In the genomic region with DNA sequence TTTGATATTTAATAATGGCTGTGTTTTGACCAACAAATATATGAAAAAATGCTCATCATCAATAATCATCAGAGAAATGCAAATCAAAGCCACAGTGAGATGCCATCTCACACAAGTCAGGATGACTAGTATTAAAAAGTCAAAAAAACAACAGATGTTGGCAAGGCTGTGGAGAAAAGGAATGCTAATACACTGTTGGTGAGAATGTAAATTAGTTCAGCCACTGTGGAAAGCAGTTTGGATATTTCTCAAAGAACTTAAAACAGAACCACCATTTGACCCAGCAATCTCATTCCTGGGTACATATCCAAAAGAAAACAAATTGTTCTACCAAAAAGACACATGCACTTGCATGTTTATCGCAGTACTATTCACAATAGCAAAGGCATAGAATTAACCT, we compare ENCODE assay signal across 13 cellular contexts. TPM values are rescaled to one million over a fixed set of nuclear protein-coding genes. Genes with fewer than 3 reads are reported as not detected.
DNase-seq lines count a peak whose midpoint lies in the region; ATAC-seq, FAIRE-seq and TF ChIP-seq lines count a peak whose summit lies in the region.
"Not testable (repeated sequence)": the region's sequence is repeated elsewhere in the genome, so short reads cannot be mapped to it uniquely, and the experiment has no call there.
"Had no signal": no experiment of that assay in that cellular context is flagged by ENCODE, and none has a peak within 500 bp of the region (broad histone marks: within the 10 kb centered on the region; RNA-seq: fewer than 3 reads in every experiment).

No MANE protein-coding gene starts in this region.

- intact Hi-C loops in Right ventricle myocardium superior (cut with DNase I); stomach (cut with DNase I; ENCODE audit: low total_unique reads): not testable (repeated sequence)

- not testable (repeated sequence) for H3K27me3 ChIP-seq in liver (ENCODE audit: control insufficient read depth in 4 of 4, insufficient read depth in 4 of 4, low read length in 3 of 4); stomach

- H3K4me3 ChIP-seq in astrocyte of the spinal cord (ENCODE audit: low read depth, low read length); liver (ENCODE audit: low read depth in 1 of 3, low read length in 3 of 3); stomach: not testable (repeated sequence)

- TF ChIP-seq RAD21 in liver (IDR thresholded peaks at IDR 0.05) = not testable (repeated sequence)

- TF ChIP-seq POLR2A in stomach (IDR thresholded peaks at IDR 0.05) = not testable (repeated sequence)

- not testable (repeated sequence) for FAIRE-seq in RCC 7860 (lab: Jason Lieb, UNC)

- H3K9me3 ChIP-seq in liver (ENCODE audit: control insufficient read depth in 4 of 4, low read length in 3 of 4); stomach: not testable (repeated sequence)

- H3K36me3 ChIP-seq in liver (ENCODE audit: control insufficient read depth in 4 of 4, insufficient read depth in 3 of 4, low read depth in 1 of 4, low read length in 3 of 4) = peaks cover 2 to 33% (median 19%) of the 10 kb centered on the region in 4 donors
- not testable (repeated sequence) for H3K36me3 ChIP-seq in stomach

- not testable (repeated sequence) for H3K27ac ChIP-seq in liver (ENCODE audit: low read depth in 1 of 2, low read length in 2 of 2)
- H3K27ac ChIP-seq in stomach = peak overlapping the region in 4 of 5 donors; percentile 41 to 74 (median 58)

- peaks cover 0 to 16% (median 2%) of the 10 kb centered on the region in 4 donors for H3K4me1 ChIP-seq in liver (ENCODE audit: control insufficient read depth in 4 of 4, insufficient read depth in 4 of 4, low read length in 3 of 4)
- peaks cover 19 to 42% (median 26%) of the 10 kb centered on the region in 4 donors for H3K4me1 ChIP-seq in stomach

- WGBS in liver = 79% methylated on average over 1 of the region's 1 CpG
- 30 to 79% (median 42%) methylated on average over 1 of the region's 1 CpG for WGBS in stomach, 5 donors

- not testable (repeated sequence) for H3K9ac ChIP-seq in liver (ENCODE audit: low read depth in 1 of 2, low read length in 2 of 2)

- peak; percentile 35 for ATAC-seq in Right ventricle myocardium superior (ENCODE audit: poor library complexity)

- TF ChIP-seq EP300 in stomach (IDR thresholded peaks at IDR 0.05) = not testable (repeated sequence)

- DNase-seq in HCEC 1CT (peak; percentile 22), RCC 7860 (ENCODE audit: low spot score) (peak; percentile 43), astrocyte of the spinal cord (ENCODE audit: low read depth, low spot score) (peak; percentile 36), fibroblast of gingiva (ENCODE audit: low read depth) (peak; percentile 88)
- not testable (repeated sequence) for DNase-seq in Right ventricle myocardium superior, stomach

- not testable (repeated sequence) for TF ChIP-seq CTCF in astrocyte of the spinal cord (IDR thresholded peaks at IDR 0.05; ENCODE audit: low read depth, low read length); liver (IDR thresholded peaks at IDR 0.05; ENCODE audit: low read depth, low read length, missing input control); stomach (IDR thresholded peaks at IDR 0.05)

- in situ Hi-C loops in astrocyte of the spinal cord (cut with HindIII; ENCODE audit: low sequenced_read_pairs) = not testable (repeated sequence)

TF ChIP-seq in liver, 16 proteins besides CTCF, POLR2A, EP300 and RAD21:
- peak; percentile 37 for TF ChIP-seq NR2F2 (IDR thresholded peaks at IDR 0.05)
- TF ChIP-seq YY1 (IDR thresholded peaks at IDR 0.05) = peak; percentile 4

RNA-seq across cellular contexts. Expression of gene C6, which starts 30.0 kb away (rescaled TPM):
- total RNA-seq in Right ventricle myocardium superior (90.3 TPM), liver (100 to 1,000 TPM; 125 to 916 TPM), stomach (1 to 10 TPM in 2 of 5 donors, under 1 TPM in 1, not detected in 2; 0.45 to 6.5 (median 6.4) TPM)
- polyA plus RNA-seq in liver (100 to 1,000 TPM; 257 to 281 TPM), stomach (1 to 10 TPM in 1 of 3 donors, under 1 TPM in 2; 0.45 to 1.2 (median 0.81) TPM)
- total RNA-seq: CD8-positive, alpha-beta T cell; H1; HT1080 had no signal
- polyA plus RNA-seq: A549, BJ, CD14-positive monocyte, H1 had no signal

Comparison
In these comparisons a context has a peak if more than half of its experiments do, and no peak if none do; other contexts are left out.
1. RNA of gene C6, which starts 30.0 kb away (total RNA-seq): 125 to 916 TPM in liver and 90.3 TPM in Right ventricle myocardium superior (single experiment); 0.45 to 6.5 TPM in stomach; every median in the first group is over 10 times any median in the second.